In genomic region chr5:107812570-107813141, GRCh38 we compare ENCODE assay signal across 10 cellular contexts.
DNase-seq lines count a peak whose midpoint lies in the region; ATAC-seq and TF ChIP-seq lines count a peak whose summit lies in the region.
"Had no signal": no experiment of that assay in that cellular context is flagged by ENCODE, and none has a peak within 500 bp of the region (broad histone marks: within the 10 kb centered on the region; RNA-seq: fewer than 3 reads in every experiment).

No MANE protein-coding gene starts in this region.

- peaks cover 10% of the 10 kb centered on the region for H3K4me1 ChIP-seq in IMR-90 (ENCODE audit: control insufficient read depth, insufficient read depth, low read length)
- H3K4me1 ChIP-seq: stomach had no signal

- peak overlapping the region; percentile 95 for H2BK120ac ChIP-seq in IMR-90 (ENCODE audit: low read depth, low read length)

- TF ChIP-seq RAD21 in IMR-90 (IDR thresholded peaks at IDR 0.05; ENCODE audit: low read length): no peak

- no peak overlapping the region for H3K27ac Mint-ChIP-seq in mesothelial cell of epicardium

- H3K9ac ChIP-seq in IMR-90 (ENCODE audit: low read depth, low read length): no peak overlapping the region

- no peaks in the 10 kb centered on the region for H3K27me3 Mint-ChIP-seq in mesothelial cell of epicardium (ENCODE audit: low read depth)

- no peak for TF ChIP-seq POLR2A in IMR-90 (IDR thresholded peaks at IDR 0.05; ENCODE audit: low read depth, low read length)

- peak; percentile 62 for DNase-seq in GM10266 (ENCODE audit: extremely low spot score)
- peak; percentile 86 for DNase-seq in IMR-90
- DNase-seq in Right ventricle myocardium inferior (ENCODE audit: missing footprints): no peak
- no peak for DNase-seq in NCI-H69 (lab: John Stamatoyannopoulos, UW)
- DNase-seq in NCI-H128 (lab: John Stamatoyannopoulos, UW; ENCODE audit: unreplicated experiment): no peak
- DNase-seq in middle frontal gyrus (ENCODE audit: extremely low spot score, low spot score): no peak
- no peak for DNase-seq in mesothelial cell of epicardium (ENCODE audit: low spot score in 2 of 2, unreplicated experiment in 2 of 2)
- DNase-seq: PC-9, stomach had no signal

- H3K4me3 Mint-ChIP-seq in mesothelial cell of epicardium: no peak overlapping the region

- H2AK5ac ChIP-seq in IMR-90 (ENCODE audit: low read depth, low read length): peak overlapping the region; percentile 94

- BruUV-seq in IMR-90 (replicated peaks; lab: Mats Ljungman, UMichigan): no TSS peak

- no peaks in the 10 kb centered on the region for H3K27me3 ChIP-seq in IMR-90 (ENCODE audit: control insufficient read depth, insufficient read depth, low read length)
- H3K27me3 ChIP-seq: stomach had no signal

- CTCF ChIA-PET in IMR-90 (lab: Yijun Ruan, JAX): no interaction called here

- POLR2A ChIA-PET in IMR-90 (lab: Charles Lee; ENCODE audit: unreplicated experiment): no interaction called here

- H3K14ac ChIP-seq in IMR-90 (replicated peaks; ENCODE audit: low read depth, low read length): peak overlapping the region; percentile 61

- peak overlapping the region; percentile 22 for H2BK5ac ChIP-seq in IMR-90 (ENCODE audit: low read depth, low read length, poor library complexity, severe bottlenecking)

- H3K79me1 ChIP-seq in IMR-90 (ENCODE audit: low read depth in 1 of 2, low read length in 2 of 2): no peaks in the 10 kb centered on the region

- peak overlapping the region; percentile 13 to 79; a peak in 2 of 4 replicates for H4K8ac ChIP-seq in IMR-90 (ENCODE audit: low read depth in 2 of 2, low read length in 2 of 2)

- peak overlapping the region; percentile 82; the same call in 2 of the 3 replicates for H2BK15ac ChIP-seq in IMR-90 (ENCODE audit: low read depth, low read length)

- H3K4me1 Mint-ChIP-seq in mesothelial cell of epicardium: peaks cover 18% of the 10 kb centered on the region

- H3K9me1 ChIP-seq in IMR-90 (ENCODE audit: insufficient read depth, low read length): peaks cover 9% of the 10 kb centered on the region

- peak overlapping the region; percentile 10; the same call in 1 of the 2 replicates for H3K18ac ChIP-seq in IMR-90 (ENCODE audit: low read depth, low read length)

- in situ Hi-C loops in IMR-90 (cut with MboI; ENCODE audit: low sequenced_read_pairs): no loop called here

- peak; percentile 91 for ATAC-seq in GM21723 (IDR thresholded peaks at IDR 0.05; ENCODE audit: unreplicated experiment)
- ATAC-seq in IMR-90 (ENCODE audit: low read depth): peak; percentile 91
- ATAC-seq in Right ventricle myocardium inferior: peak; percentile 82

- no peaks in the 10 kb centered on the region for H3K9me3 Mint-ChIP-seq in mesothelial cell of epicardium

- H2BK20ac ChIP-seq in IMR-90 (ENCODE audit: low read depth, low read length): peak overlapping the region; percentile 90

- peak overlapping the region; percentile 24; the same call in 1 of the 2 replicates for H3K56ac ChIP-seq in IMR-90 (ENCODE audit: extremely low read depth, insufficient read depth, low read length)

- H3K4me3 ChIP-seq in IMR-90 (ENCODE audit: insufficient read depth, low read depth, low read length): no peak overlapping the region
- H3K4me3 ChIP-seq: PC-9, stomach had no signal

- H2AK9ac ChIP-seq in IMR-90 (replicated peaks; ENCODE audit: low read depth, low read length, poor library complexity): peak overlapping the region; percentile 10

- 61% methylated on average over 2 of the region's 8 CpGs; no CpG with 5 or more reads in 1 of the 2 experiments for WGBS in IMR-90 (ENCODE audit: extremely low coverage in 2 of 2, insufficient read length in 1 of 2), 2 experiments

- peak overlapping the region; percentile 80 for H4K91ac ChIP-seq in IMR-90 (ENCODE audit: insufficient read depth, low read depth, low read length)

- H3K23ac ChIP-seq in IMR-90 (ENCODE audit: low read depth, low read length): peak overlapping the region; percentile 67; the same call in 1 of the 2 replicates

- no peak overlapping the region for H3K4me2 ChIP-seq in IMR-90 (ENCODE audit: low read depth, low read length)
- H3K4me2 ChIP-seq: PC-9 had no signal

- dilution Hi-C loops in IMR-90 (cut with HindIII; ENCODE audit: low sequenced_read_pairs, unreplicated experiment): no loop called here

- H4K5ac ChIP-seq in IMR-90 (ENCODE audit: low read depth, low read length): no peak overlapping the region

- intact Hi-C loops in IMR-90 (cut with micrococcal nuclease): no loop called here
- intact Hi-C loops in Right ventricle myocardium inferior (cut with DNase I): no loop called here

- peak overlapping the region; percentile 90 for H3K4ac ChIP-seq in IMR-90 (ENCODE audit: low read depth, low read length)

- H3K36me3 Mint-ChIP-seq in mesothelial cell of epicardium: no peaks in the 10 kb centered on the region

- no peaks in the 10 kb centered on the region for H3K9me3 ChIP-seq in IMR-90 (ENCODE audit: control insufficient read depth, insufficient read depth, low read length)
- H3K9me3 ChIP-seq: stomach had no signal

- no peaks in the 10 kb centered on the region; the same call in 1 of the 2 replicates for H3K36me3 ChIP-seq in IMR-90 (ENCODE audit: control insufficient read depth, insufficient read depth, low read length)
- H3K36me3 ChIP-seq: stomach had no signal

- peak overlapping the region; percentile 86 for H2AFZ ChIP-seq in IMR-90 (replicated peaks; ENCODE audit: low read length, poor library complexity)
- H2AFZ ChIP-seq: PC-9 had no signal

- peak overlapping the region; percentile 36; the same call in 1 of the 2 replicates for H3K27ac ChIP-seq in IMR-90 (ENCODE audit: insufficient read depth, low read length)
- H3K27ac ChIP-seq: PC-9, stomach had no signal

- no peaks in the 10 kb centered on the region for H4K20me1 ChIP-seq in IMR-90 (ENCODE audit: insufficient read depth, low read length)

- TF ChIP-seq CTCF in GM10266 (IDR thresholded peaks at IDR 0.05; ENCODE audit: control insufficient read depth, insufficient read depth, low read depth, missing control alignments) (no peak), IMR-90 (conservative IDR thresholded peaks at IDR 0.05; ENCODE audit: low read depth, low read length) (no peak), mesothelial cell of epicardium (IDR thresholded peaks at IDR 0.05; ENCODE audit: unreplicated experiment) (no peak)

TF ChIP-seq in IMR-90, 13 proteins besides CTCF, POLR2A, EP300 and RAD21:
- TF ChIP-seq SMC3 (IDR thresholded peaks at IDR 0.05; ENCODE audit: low read depth, low read length) (no peak), MAFK (IDR thresholded peaks at IDR 0.05; ENCODE audit: low read depth, low read length) (peak; percentile 91), FOS (IDR thresholded peaks at IDR 0.05; ENCODE audit: low read depth, low read length) (peak; percentile 52; the same call in 1 of the 2 replicates)

Comparison
In these comparisons a context has a peak if more than half of its experiments do, and no peak if none do; other contexts are left out.
1. DNase-seq: peak in GM10266 (single experiment) and IMR-90 (single experiment); none in Right ventricle myocardium inferior (single experiment), NCI-H69 (single experiment), NCI-H128 (single experiment), middle frontal gyrus (single experiment) and mesothelial cell of epicardium (0 of 2).
2. Peak in every context shown above with its lines, with median percentiles within 50 percentile points of each other: ATAC-seq.